Comparison of ENCODE assay signal across 1 cellular context in genomic region chr20:49215232-49215631, GRCh38.
TF ChIP-seq lines count a peak whose summit lies in the region.

No MANE protein-coding gene starts in this region.

TF ChIP-seq in HepG2, 621 proteins besides CTCF, POLR2A, EP300 and RAD21:
- TF ChIP-seq ZNF629 (CRISPR knock-in tag; conservative IDR thresholded peaks at IDR 0.05): peak; percentile 79
- no peak for TF ChIP-seq NBN (conservative IDR thresholded peaks at IDR 0.05)
- TF ChIP-seq CHD4 (IDR thresholded peaks at IDR 0.05; ENCODE audit: borderline replicate concordance, low read length): peak; percentile 72; the same call in 1 of the 2 replicates
- no peak for TF ChIP-seq ZNF382 (CRISPR knock-in tag; IDR thresholded peaks at IDR 0.05; ENCODE audit: borderline replicate concordance)
